ENCODE assay signal across 17 cellular contexts in genomic region chr1:201732351-201732750, GRCh38.
DNase-seq lines count a peak whose midpoint lies in the region; ATAC-seq and TF ChIP-seq lines count a peak whose summit lies in the region.
"Had no signal": no experiment of that assay in that cellular context is flagged by ENCODE, and none has a peak within 500 bp of the region (broad histone marks: within the 10 kb centered on the region; RNA-seq: fewer than 3 reads in every experiment).

No MANE protein-coding gene starts in this region.

- intact Hi-C loops in left ventricle myocardium inferior (cut with micrococcal nuclease) (no loop called here), Right ventricle myocardium superior (cut with DNase I) (no loop called here)

- H3K27ac ChIP-seq in left ventricle myocardium inferior (replicated peaks), result peak overlapping the region; percentile 87
- H3K27ac ChIP-seq in WERI-Rb-1, result peak overlapping the region; percentile 46
- H3K27ac ChIP-seq: SJCRH30, thyroid gland had no signal

- DNase-seq in left ventricle myocardium inferior (no peak), Right ventricle myocardium superior (no peak), WERI-Rb-1 (no peak), fibroblast of the aortic adventitia (ENCODE audit: low read depth) (peak; percentile 75), DMS79 (lab: John Stamatoyannopoulos, UW) (no peak), omental fat pad (ENCODE audit: low spot score) (no peak)
- DNase-seq: activated CD4-positive, alpha-beta T cell treated with anti-CD3 and anti-CD28 coated beads for 1 hour; activated CD8-positive, alpha-beta memory T cell treated with anti-CD3 and anti-CD28 coated beads, Interleukin-2, amount 10 ng/mL, durations not matched to agents 7 days and 5 days; DMS153; left cardiac atrium; NCI-H1930; NCI-H510A treated with DMSO at 0.1 percent for 48 hours; thyroid gland had no signal

- H3K4me3 ChIP-seq in left ventricle myocardium inferior (no peak overlapping the region), WERI-Rb-1 (ENCODE audit: low read depth, low read length) (no peak overlapping the region), fibroblast of the aortic adventitia (ENCODE audit: low read depth, low read length) (no peak overlapping the region)
- H3K4me3 ChIP-seq: SJCRH30, thyroid gland had no signal

- no peaks in the 10 kb centered on the region for H3K27me3 ChIP-seq in left ventricle myocardium inferior (ENCODE audit: low read depth)
- H3K27me3 ChIP-seq in WERI-Rb-1 (ENCODE audit: insufficient read depth, low read depth, severe bottlenecking), result no peaks in the 10 kb centered on the region
- H3K27me3 ChIP-seq: SJCRH30, thyroid gland had no signal

- no peak for TF ChIP-seq CTCF in left ventricle myocardium inferior (IDR thresholded peaks at IDR 0.05; ENCODE audit: borderline replicate concordance)
- TF ChIP-seq CTCF in WERI-Rb-1 (IDR thresholded peaks at IDR 0.05; ENCODE audit: low read depth, low read length), result no peak
- TF ChIP-seq CTCF in fibroblast of the aortic adventitia (IDR thresholded peaks at IDR 0.05; ENCODE audit: insufficient read depth, low read length), result no peak
- no peak for TF ChIP-seq CTCF in omental fat pad (IDR thresholded peaks at IDR 0.05)

- H3K4me1 ChIP-seq in left ventricle myocardium inferior, result peaks cover 97% of the 10 kb centered on the region

- no peak for ATAC-seq in Right ventricle myocardium superior (ENCODE audit: poor library complexity)
- no peak for ATAC-seq in HG03521 (IDR thresholded peaks at IDR 0.05; ENCODE audit: unreplicated experiment)
- ATAC-seq in GM18909 (IDR thresholded peaks at IDR 0.05; ENCODE audit: poor library complexity, unreplicated experiment), result no peak
- ATAC-seq in omental fat pad (ENCODE audit: low FRiP score), result no peak
- ATAC-seq: activated CD8-positive, alpha-beta memory T cell treated with anti-CD3 and anti-CD28 coated beads, Interleukin-2, amount 10 ng/mL, durations not matched to agents 7 days and 5 days; stimulated activated effector memory CD8-positive, alpha-beta T cell treated with anti-CD3 and anti-CD28 coated beads, Interleukin-12 subunit alpha, Interleukin-12 subunit beta, amount 100 ng/mL, for 72 hours had no signal

- no peaks in the 10 kb centered on the region for H3K36me3 ChIP-seq in left ventricle myocardium inferior
- H3K36me3 ChIP-seq in WERI-Rb-1, result peaks cover 8% of the 10 kb centered on the region
- H3K36me3 ChIP-seq: thyroid gland had no signal

- H3K9me3 ChIP-seq in left ventricle myocardium inferior (replicated peaks) (no peaks in the 10 kb centered on the region), WERI-Rb-1 (ENCODE audit: severe bottlenecking) (no peaks in the 10 kb centered on the region)
- H3K9me3 ChIP-seq: SJCRH30, thyroid gland had no signal
